ENCODE assay signal across 24 cellular contexts in the genomic region with DNA sequence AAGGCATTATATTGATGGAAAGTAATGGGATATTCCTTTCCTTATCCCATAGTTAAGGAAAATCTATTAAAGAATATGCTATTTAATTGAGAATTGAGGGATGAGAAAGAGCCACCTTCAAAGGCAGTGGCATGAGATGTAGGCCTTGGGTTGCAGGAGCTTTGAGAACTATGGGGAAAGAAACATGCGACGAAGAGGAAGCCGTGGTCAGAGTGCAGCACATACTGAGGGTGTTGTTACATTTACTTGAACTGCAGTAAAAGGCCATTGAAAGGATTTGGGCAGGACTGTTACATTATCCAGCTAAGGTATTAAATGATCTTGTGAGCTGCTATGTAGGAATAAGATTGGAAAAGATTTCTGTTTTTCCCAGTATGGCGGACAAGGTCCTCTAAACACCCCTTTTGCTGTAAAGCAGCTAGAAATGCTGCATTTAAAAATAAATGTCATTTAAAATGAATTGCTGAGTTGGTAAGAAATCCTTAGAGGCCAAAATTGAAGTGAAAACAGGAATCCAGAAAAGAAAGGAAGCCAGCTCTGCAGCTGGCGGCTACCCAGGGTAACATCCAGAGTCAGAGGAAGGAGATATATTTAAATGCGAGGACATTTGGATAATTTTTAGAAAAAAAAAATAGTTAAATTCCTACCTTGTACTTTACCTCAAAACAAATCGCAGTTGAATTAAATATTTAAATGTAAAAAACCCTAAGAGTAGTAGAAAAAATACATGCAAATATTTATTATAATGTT.
A peak's percentile ranks its signal among the peaks of the same experiment; 100 is the strongest.
DNase-seq lines count a peak whose midpoint lies in the region; ATAC-seq and TF ChIP-seq lines count a peak whose summit lies in the region.
"Had no signal": no experiment of that assay in that cellular context is flagged by ENCODE, and none has a peak within 500 bp of the region (broad histone marks: within the 10 kb centered on the region; RNA-seq: fewer than 3 reads in every experiment).

No MANE protein-coding gene starts in this region.

- no peaks in the 10 kb centered on the region for H3K9me3 Mint-ChIP-seq in activated T-helper 17 cell treated with anti-CD3 and anti-CD28 coated beads, Interleukin-2, amount 50 U/mL, for 72 hours

- H3K27ac Mint-ChIP-seq in activated T-helper 17 cell treated with anti-CD3 and anti-CD28 coated beads, Interleukin-2, amount 50 U/mL, for 72 hours: peak overlapping the region; percentile 7
- H3K27ac Mint-ChIP-seq: immature natural killer cell had no signal

- no peaks in the 10 kb centered on the region for H3K27me3 Mint-ChIP-seq in activated T-helper 17 cell treated with anti-CD3 and anti-CD28 coated beads, Interleukin-2, amount 50 U/mL, for 72 hours
- H3K27me3 Mint-ChIP-seq: naive B cell had no signal

- no peak overlapping the region for H3K4me3 ChIP-seq in heart left ventricle
- H3K4me3 ChIP-seq: esophagus squamous epithelium, ovary, PC-9, stomach, upper lobe of left lung had no signal

- no peaks in the 10 kb centered on the region for H3K36me3 Mint-ChIP-seq in activated T-helper 17 cell treated with anti-CD3 and anti-CD28 coated beads, Interleukin-2, amount 50 U/mL, for 72 hours (ENCODE audit: low read depth)

- POLR2A ChIA-PET in HEK293T (lab: Yijun Ruan, JAX): no interaction called here

- no peak for TF ChIP-seq CTCF in heart left ventricle (IDR thresholded peaks at IDR 0.05)

- TF ChIP-seq POLR2A in heart left ventricle (IDR thresholded peaks at IDR 0.05): no peak

- WGBS in heart left ventricle, 4 donors: 81 to 85% (median 83%) methylated on average over 7 of the region's 7 CpGs

- no peaks in the 10 kb centered on the region for H3K9me3 ChIP-seq in heart left ventricle
- H3K9me3 ChIP-seq: esophagus squamous epithelium, ovary, stomach, upper lobe of left lung had no signal

- intact Hi-C loops in heart left ventricle (cut with DNase I) (no loop called here), cardiac septum (cut with DNase I) (no loop called here)

- peak overlapping the region in 1 of 12 donors; percentile 54 for H3K27ac ChIP-seq in heart left ventricle
- H3K27ac ChIP-seq: esophagus squamous epithelium, KMS-11, ovary, PC-9, stomach, upper lobe of left lung had no signal

- H3K4me1 Mint-ChIP-seq in activated T-helper 17 cell treated with anti-CD3 and anti-CD28 coated beads, Interleukin-2, amount 50 U/mL, for 72 hours: no peaks in the 10 kb centered on the region

- peaks cover 0 to 30% (median 2%) of the 10 kb centered on the region in 12 donors for H3K4me1 ChIP-seq in heart left ventricle
- H3K4me1 ChIP-seq: esophagus squamous epithelium had no signal

- no peak overlapping the region for H3K4me3 Mint-ChIP-seq in activated T-helper 17 cell treated with anti-CD3 and anti-CD28 coated beads, Interleukin-2, amount 50 U/mL, for 72 hours
- H3K4me3 Mint-ChIP-seq: immature natural killer cell, naive B cell had no signal

- H3K36me3 ChIP-seq in heart left ventricle: no peaks in the 10 kb centered on the region
- H3K36me3 ChIP-seq: esophagus squamous epithelium, ovary, stomach, upper lobe of left lung had no signal

- H3K27me3 ChIP-seq in heart left ventricle: no peaks in the 10 kb centered on the region
- H3K27me3 ChIP-seq: esophagus squamous epithelium, ovary, stomach, upper lobe of left lung had no signal

- ATAC-seq in heart left ventricle (peak in 3 of 4 donors; percentile 22 to 51 (median 44)), HG03039 (IDR thresholded peaks at IDR 0.05; ENCODE audit: unreplicated experiment) (no peak)
- ATAC-seq in activated T-helper 17 cell treated with anti-CD3 and anti-CD28 coated beads, Interleukin-2, amount 50 U/mL, for 72 hours (replicated peaks): no peak
- ATAC-seq: HCT116 had no signal

- DNase-seq in heart left ventricle (peak in 1 of 5 donors; percentile 38), cardiac septum (ENCODE audit: low spot score) (no peak), NOMO-1 treated with DMSO at 0.1 percent for 48 hours (lab: John Stamatoyannopoulos, UW; ENCODE audit: unreplicated experiment) (peak; percentile 85), HEK293T (ENCODE audit: extremely low spot score) (no peak), AG20443 (ENCODE audit: low spot score) (no peak)
- no peak for DNase-seq in activated CD4-positive, CD25-positive, alpha-beta regulatory T cell (lab: John Stamatoyannopoulos, UW)
- DNase-seq: activated effector memory CD4-positive, alpha-beta T cell treated with anti-CD3 and anti-CD28 coated beads, Interleukin-2, amount 50 U/mL, for 16 hours; COR-L47; effector memory CD4-positive, alpha-beta T cell; esophagus squamous epithelium; immature natural killer cell; mammary epithelial cell; naive B cell; NCI-H2171; NCI-H69; ovary; PC-9; stimulated activated CD4-positive, alpha-beta T cell treated with anti-CD3 and anti-CD28 coated beads, Interleukin-1b, Interleukin-23, amount 100 ng/mL, for 48 hours; stomach; upper lobe of left lung had no signal

- CTCF ChIA-PET in HEK293T (lab: Yijun Ruan, JAX): no interaction called here

TF ChIP-seq in HEK293T, 16 proteins besides CTCF, POLR2A, EP300 and RAD21:
- TF ChIP-seq SP1 (IDR thresholded peaks at IDR 0.05): no peak
- no peak for TF ChIP-seq LEF1 (IDR thresholded peaks at IDR 0.05; ENCODE audit: borderline replicate concordance)
- no peak for TF ChIP-seq NFRKB (IDR thresholded peaks at IDR 0.05)
- no peak for TF ChIP-seq TARDBP (IDR thresholded peaks at IDR 0.05)
- TF ChIP-seq ELF4 (IDR thresholded peaks at IDR 0.05): no peak
- no peak for TF ChIP-seq ARNT (IDR thresholded peaks at IDR 0.05)
- TF ChIP-seq CTBP1 (IDR thresholded peaks at IDR 0.05; ENCODE audit: borderline replicate concordance): no peak
- TF ChIP-seq FOXM1 (IDR thresholded peaks at IDR 0.05; ENCODE audit: borderline replicate concordance): no peak
- TF ChIP-seq HDGF (IDR thresholded peaks at IDR 0.05; ENCODE audit: borderline replicate concordance): no peak
- TF ChIP-seq, protein P1, sequence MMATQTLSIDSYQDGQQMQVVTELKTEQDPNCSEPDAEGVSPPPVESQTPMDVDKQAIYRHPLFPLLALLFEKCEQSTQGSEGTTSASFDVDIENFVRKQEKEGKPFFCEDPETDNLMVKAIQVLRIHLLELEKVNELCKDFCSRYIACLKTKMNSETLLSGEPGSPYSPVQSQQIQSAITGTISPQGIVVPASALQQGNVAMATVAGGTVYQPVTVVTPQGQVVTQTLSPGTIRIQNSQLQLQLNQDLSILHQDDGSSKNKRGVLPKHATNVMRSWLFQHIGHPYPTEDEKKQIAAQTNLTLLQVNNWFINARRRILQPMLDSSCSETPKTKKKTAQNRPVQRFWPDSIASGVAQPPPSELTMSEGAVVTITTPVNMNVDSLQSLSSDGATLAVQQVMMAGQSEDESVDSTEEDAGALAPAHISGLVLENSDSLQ (IDR thresholded peaks at IDR 0.05): no peak

Comparison
In these comparisons a context has a peak if more than half of its experiments do, and no peak if none do; other contexts are left out.
1. ATAC-seq: peak in heart left ventricle (3 of 4); none in activated T-helper 17 cell treated with anti-CD3 and anti-CD28 coated beads, Interleukin-2, amount 50 U/mL, for 72 hours (single experiment) and HG03039 (single experiment).